ENCODE assay signal across 10 cellular contexts in genomic region chr2:49044680-49045079, GRCh38.
DNase-seq lines count a peak whose midpoint lies in the region; ATAC-seq and TF ChIP-seq lines count a peak whose summit lies in the region.
"Had no signal": no experiment of that assay in that cellular context is flagged by ENCODE, and none has a peak within 500 bp of the region (broad histone marks: within the 10 kb centered on the region; RNA-seq: fewer than 3 reads in every experiment).

No MANE protein-coding gene starts in this region.

- TF ChIP-seq EP300 in gastroesophageal sphincter (IDR thresholded peaks at IDR 0.05): no peak

- no peak for ATAC-seq in GM19328 (IDR thresholded peaks at IDR 0.05; ENCODE audit: unreplicated experiment)
- ATAC-seq in HG03095 (IDR thresholded peaks at IDR 0.05; ENCODE audit: unreplicated experiment): no peak
- ATAC-seq in gastroesophageal sphincter: no peak

- H3K4me1 ChIP-seq in gastroesophageal sphincter: peaks cover 0 to 17% (median 0%) of the 10 kb centered on the region in 3 donors

- no peaks in the 10 kb centered on the region for H3K36me3 ChIP-seq in gastroesophageal sphincter

- TF ChIP-seq CTCF in VCaP (conservative IDR thresholded peaks at IDR 0.05): peak; percentile 39
- peak in 2 of 4 experiments; percentile 15 to 18 for TF ChIP-seq CTCF in gastroesophageal sphincter (IDR thresholded peaks at IDR 0.05)

- TF ChIP-seq POLR2A in gastroesophageal sphincter (IDR thresholded peaks at IDR 0.05): no peak

- no peak overlapping the region for H3K4me3 ChIP-seq in gastroesophageal sphincter

- H3K27me3 ChIP-seq in gastroesophageal sphincter: no peaks in the 10 kb centered on the region

- peak; percentile 57 for DNase-seq in DMS53 (lab: John Stamatoyannopoulos, UW)
- peak; percentile 13 to 23 for DNase-seq in Kasumi-1 (lab: John Stamatoyannopoulos, UW)
- DNase-seq in medulla oblongata (ENCODE audit: extremely low spot score): peak; percentile 46
- no peak for DNase-seq in T1000 (lab: John Stamatoyannopoulos, UW)
- DNase-seq: activated T-cell treated with anti-CD3 and anti-CD28 coated beads, Interleukin-2, amount 50 U/mL, for 48 hours; NCI-H69 had no signal

- no peaks in the 10 kb centered on the region for H3K9me3 ChIP-seq in gastroesophageal sphincter

- H3K27ac ChIP-seq in VCaP: no peak overlapping the region
- H3K27ac ChIP-seq in gastroesophageal sphincter: no peak overlapping the region
